Comparison of ENCODE assay signal across 16 cellular contexts in genomic region chr16:85584192-85584757, GRCh38. TPM values are rescaled to one million over a fixed set of nuclear protein-coding genes. Genes with fewer than 3 reads are reported as not detected.
DNase-seq lines count a peak whose midpoint lies in the region; ATAC-seq, FAIRE-seq and TF ChIP-seq lines count a peak whose summit lies in the region.
"Had no signal": no experiment of that assay in that cellular context is flagged by ENCODE, and none has a peak within 500 bp of the region (broad histone marks: within the 10 kb centered on the region; RNA-seq: fewer than 3 reads in every experiment).

No MANE protein-coding gene starts in this region.

- CTCF ChIA-PET in AG04450 (lab: Charles Lee) = interaction anchor here (1.2 kb wide), 1 partner anchor 164 kb away, joined by 4 read pairs; no protein-coding TSS in a partner anchor

- H3K36me3 ChIP-seq in HUES48 (ENCODE audit: control insufficient read depth, insufficient read depth, low read length) = no peaks in the 10 kb centered on the region
- no peaks in the 10 kb centered on the region for H3K36me3 ChIP-seq in astrocyte (ENCODE audit: insufficient read depth, low read length)
- no peaks in the 10 kb centered on the region for H3K36me3 ChIP-seq in muscle layer of colon (ENCODE audit: insufficient read depth, low read length)
- H3K36me3 ChIP-seq in MM.1S (replicated peaks; ENCODE audit: insufficient read depth, low read length) = no peaks in the 10 kb centered on the region
- H3K36me3 ChIP-seq: right atrium auricular region, thoracic aorta had no signal

- H3K27me3 Mint-ChIP-seq in astrocyte (ENCODE audit: low read depth, unreplicated experiment) = peaks cover 2% of the 10 kb centered on the region

- H3K4me3 ChIP-seq in AG04450 (ENCODE audit: low read depth, low read length) (no peak overlapping the region), HUES48 (ENCODE audit: low read depth, low read length) (no peak overlapping the region), astrocyte (ENCODE audit: insufficient read depth, low read depth, low read length) (no peak overlapping the region), muscle layer of colon (ENCODE audit: low read depth in 1 of 2, low read length in 2 of 2) (no peak overlapping the region), MM.1S (ENCODE audit: low read length) (no peak overlapping the region)
- H3K4me3 ChIP-seq: right atrium auricular region, SK-N-MC, thoracic aorta had no signal

- peaks cover 86% of the 10 kb centered on the region for H4K20me1 ChIP-seq in astrocyte (ENCODE audit: insufficient read depth, low read length)
- no peaks in the 10 kb centered on the region for H4K20me1 ChIP-seq in MM.1S (ENCODE audit: insufficient read depth, low read length)

- peak overlapping the region; percentile 73 for H3K27ac ChIP-seq in AG04450 (ENCODE audit: low read depth, low read length)
- peak overlapping the region; percentile 92 for H3K27ac ChIP-seq in HUES48 (ENCODE audit: low read depth, low read length)
- H3K27ac ChIP-seq in astrocyte (ENCODE audit: low read depth, low read length) = peak overlapping the region; percentile 69
- peak overlapping the region; percentile 21 for H3K27ac ChIP-seq in muscle layer of colon (ENCODE audit: low read depth, low read length)
- no peak overlapping the region for H3K27ac ChIP-seq in MM.1S (ENCODE audit: low read length)
- H3K27ac ChIP-seq: right atrium auricular region, SK-N-MC, thoracic aorta had no signal

- H3K4me1 Mint-ChIP-seq in astrocyte (ENCODE audit: low read depth, unreplicated experiment) = peaks cover 22% of the 10 kb centered on the region

- H3K27me3 ChIP-seq in AG04450 (ENCODE audit: control insufficient read depth, insufficient read depth, low read length) = no peaks in the 10 kb centered on the region
- peaks cover 12% of the 10 kb centered on the region; the same call in 1 of the 2 replicates for H3K27me3 ChIP-seq in HUES48 (ENCODE audit: control insufficient read depth, insufficient read depth, low read length)
- no peaks in the 10 kb centered on the region for H3K27me3 ChIP-seq in astrocyte (ENCODE audit: insufficient read depth, low read length)
- H3K27me3 ChIP-seq in muscle layer of colon (ENCODE audit: control insufficient read depth in 1 of 2, insufficient read depth in 2 of 2, low read length in 2 of 2) = no peaks in the 10 kb centered on the region
- H3K27me3 ChIP-seq in MM.1S (replicated peaks; ENCODE audit: insufficient read depth, low read length) = no peaks in the 10 kb centered on the region
- H3K27me3 ChIP-seq: right atrium auricular region had no signal

- peaks cover 9% of the 10 kb centered on the region for H3K9me3 ChIP-seq in AG04450 (ENCODE audit: control insufficient read depth, insufficient read depth, low read length)
- H3K9me3 ChIP-seq in HUES48 (ENCODE audit: control insufficient read depth, insufficient read depth, low read length) = no peaks in the 10 kb centered on the region
- no peaks in the 10 kb centered on the region for H3K9me3 ChIP-seq in astrocyte (ENCODE audit: insufficient read depth, low read depth, low read length)
- H3K9me3 ChIP-seq in muscle layer of colon (ENCODE audit: low read length) = no peaks in the 10 kb centered on the region
- no peaks in the 10 kb centered on the region for H3K9me3 ChIP-seq in MM.1S (replicated peaks; ENCODE audit: insufficient read depth, low read length)
- H3K9me3 ChIP-seq: right atrium auricular region, thoracic aorta had no signal

- H3K4me1 ChIP-seq in HUES48 (ENCODE audit: control insufficient read depth, insufficient read depth, low read length) (peaks cover 93% of the 10 kb centered on the region), astrocyte (ENCODE audit: insufficient read depth, low read length) (peaks cover 25% of the 10 kb centered on the region), muscle layer of colon (ENCODE audit: insufficient read depth, low read length) (peaks cover 79% of the 10 kb centered on the region), MM.1S (ENCODE audit: low read length) (no peaks in the 10 kb centered on the region)

- no peaks in the 10 kb centered on the region for H3K9me2 ChIP-seq in MM.1S (replicated peaks; ENCODE audit: insufficient read depth, low read length)

- FAIRE-seq in astrocyte (lab: Jason Lieb, UNC) = no peak

- DNase-seq in AG04450 (ENCODE audit: low read depth, low spot score) (no peak), astrocyte (ENCODE audit: low read depth) (no peak), NCI-H2029 (lab: John Stamatoyannopoulos, UW) (no peak), GM10266 (ENCODE audit: extremely low spot score) (no peak), MM.1S (no peak)
- DNase-seq: activated gamma-delta T cell; hippocampal formation; NCI-H226; OCI-M1; stimulated activated CD4-positive, alpha-beta T cell treated with anti-CD3 and anti-CD28 coated beads, Interleukin-2, amount 100 ng/mL, for 24 hours had no signal

- H2AFZ ChIP-seq in astrocyte (ENCODE audit: low read depth, low read length) (no peak overlapping the region), MM.1S (ENCODE audit: low read length) (no peak overlapping the region)

- no peak for ATAC-seq in HG02642 (IDR thresholded peaks at IDR 0.05; ENCODE audit: poor library complexity, unreplicated experiment)

- no peaks in the 10 kb centered on the region for H3F3A ChIP-seq in MM.1S (ENCODE audit: insufficient read depth, low read length)

- no peak overlapping the region for H3K4me3 Mint-ChIP-seq in astrocyte (ENCODE audit: unreplicated experiment)

- peaks cover 3% of the 10 kb centered on the region for H3K9me3 Mint-ChIP-seq in astrocyte (ENCODE audit: unreplicated experiment)

- POLR2A ChIA-PET in AG04450 (lab: Yijun Ruan, JAX) = interaction anchor here (0.6 kb wide), 1 partner anchor 29 kb away, joined by 4 read pairs; no protein-coding TSS in a partner anchor

- H3K9ac ChIP-seq in HUES48 (ENCODE audit: low read depth, low read length) = 0 out of 2 replicates have a peak overlapping the region, but pooled peaks have one; percentile 19
- H3K9ac ChIP-seq in astrocyte (ENCODE audit: low read length) = peak overlapping the region; percentile 67
- no peak overlapping the region for H3K9ac ChIP-seq in muscle layer of colon (ENCODE audit: low read length)
- no peak overlapping the region for H3K9ac ChIP-seq in MM.1S (ENCODE audit: low read length)

- TF ChIP-seq CTCF in AG04450 (IDR thresholded peaks at IDR 0.05; ENCODE audit: low read depth, low read length) = no peak
- no peak for TF ChIP-seq CTCF in astrocyte (IDR thresholded peaks at IDR 0.05; ENCODE audit: insufficient read depth, low read depth, low read length)
- TF ChIP-seq CTCF in GM10266 (IDR thresholded peaks at IDR 0.05; ENCODE audit: control insufficient read depth, insufficient read depth, low read depth, missing control alignments) = no peak
- no peak for TF ChIP-seq CTCF in MM.1S (IDR thresholded peaks at IDR 0.05; ENCODE audit: low read length)

- H3K79me2 ChIP-seq in astrocyte (ENCODE audit: insufficient read depth, low read length) (peaks cover 18% of the 10 kb centered on the region), MM.1S (ENCODE audit: low read length) (peaks cover 59% of the 10 kb centered on the region)

- peak overlapping the region; percentile 75 for H3K4me2 ChIP-seq in astrocyte (ENCODE audit: low read length)
- no peak overlapping the region for H3K4me2 ChIP-seq in MM.1S (ENCODE audit: low read depth, low read length)

- no peaks in the 10 kb centered on the region for H3K36me3 Mint-ChIP-seq in astrocyte (ENCODE audit: low read depth, unreplicated experiment)

- no peak overlapping the region for H3K27ac Mint-ChIP-seq in astrocyte (ENCODE audit: unreplicated experiment)

RNA-seq across cellular contexts. Expression of gene GSE1, which starts 28.8 kb away (rescaled TPM):
- 18.2 and 21.0 TPM in 2 replicates for polyA plus RNA-seq in AG04450 (2011; rRNA removed)
- 23.7 and 24.1 TPM in 2 replicates for polyA minus RNA-seq in AG04450 (2011; rRNA and poly(A)+ RNA removed)
- 30.1 and 35.0 TPM in 2 replicates for total RNA-seq in astrocyte

Comparison
In these comparisons a context has a peak if more than half of its experiments do, and no peak if none do; other contexts are left out.
1. H3K9ac ChIP-seq: peak in HUES48 (single experiment) and astrocyte (single experiment); none in muscle layer of colon (single experiment) and MM.1S (single experiment).